In the genomic region with DNA sequence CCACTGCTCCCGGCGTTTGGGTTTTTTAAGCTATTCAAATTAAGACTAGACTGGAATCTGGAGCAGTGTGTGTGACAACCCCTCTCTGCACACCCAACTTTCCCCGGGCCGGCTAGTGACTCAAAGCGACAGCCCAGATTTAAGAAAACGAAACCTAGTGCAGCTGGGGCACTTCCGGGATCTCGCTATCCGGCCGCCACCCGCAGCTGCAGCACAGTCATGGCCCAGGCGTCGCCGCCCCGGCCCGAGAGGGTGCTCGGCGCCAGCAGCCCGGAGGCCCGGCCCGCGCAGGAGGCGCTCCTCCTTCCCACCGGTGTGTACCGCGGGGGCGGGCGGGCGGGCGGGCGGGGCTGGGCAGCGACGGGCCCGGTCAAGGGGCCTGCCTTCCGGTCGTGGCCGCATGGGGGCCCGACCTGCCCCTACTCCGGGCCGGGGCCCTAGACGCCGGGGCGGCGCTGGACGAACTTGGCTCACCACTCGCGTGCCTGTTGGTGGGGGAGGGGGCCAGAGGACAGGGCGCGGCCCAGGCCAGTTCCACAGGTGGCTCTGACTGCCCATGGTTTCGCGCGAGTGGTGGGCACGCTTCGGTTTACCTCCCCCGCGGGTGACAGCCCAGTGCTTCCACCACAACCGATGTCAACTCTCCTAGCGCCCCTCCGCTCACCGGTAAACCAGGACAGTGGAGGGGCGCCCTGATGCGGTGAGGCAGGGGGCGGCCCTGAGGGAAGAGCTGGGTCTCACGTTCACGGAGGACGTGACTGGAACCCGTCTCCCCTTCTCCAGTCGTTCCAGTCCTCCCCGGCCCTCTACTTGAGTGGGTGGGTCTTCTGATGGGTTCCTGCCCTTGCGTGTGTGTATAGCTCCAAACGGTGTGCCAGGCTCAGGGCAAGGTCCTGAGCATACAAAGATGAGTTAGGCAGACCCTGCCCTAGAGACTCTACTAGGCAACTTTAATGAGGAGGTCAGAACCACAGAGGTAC, we compare ENCODE assay signal across 8 cellular contexts. TPM values are rescaled to one million over a fixed set of nuclear protein-coding genes. Genes with fewer than 3 reads are reported as not detected.
A peak's percentile ranks its signal among the peaks of the same experiment; 100 is the strongest.
DNase-seq lines count a peak whose midpoint lies in the region; ATAC-seq and TF ChIP-seq lines count a peak whose summit lies in the region.

Gene PHF11, plus strand, starts transcription at position 171 of the 980 bp plus-strand sequence. Its CDS starts 49 bp downstream, at position 220.

- no peaks in the 10 kb centered on the region for H3K27me3 Mint-ChIP-seq in T-helper 17 cell

- peaks cover 3% of the 10 kb centered on the region for H3K36me3 ChIP-seq in left ventricle myocardium inferior
- H3K36me3 ChIP-seq in urinary bladder (ENCODE audit: insufficient read depth), result no peaks in the 10 kb centered on the region

- H3K4me1 ChIP-seq in left ventricle myocardium inferior (peaks cover 19% of the 10 kb centered on the region), urinary bladder (ENCODE audit: insufficient read depth) (no peaks in the 10 kb centered on the region)

- H3K27ac ChIP-seq in left ventricle myocardium inferior (replicated peaks), result peak within 1 kb of the TSS; percentile 98
- H3K27ac ChIP-seq in urinary bladder (ENCODE audit: low read depth), result peak within 1 kb of the TSS; percentile 98

- H3K9me3 ChIP-seq in T-helper 17 cell (ENCODE audit: control insufficient read depth, low read length, poor library complexity, severe bottlenecking), result no peaks in the 10 kb centered on the region
- H3K9me3 ChIP-seq in left ventricle myocardium inferior (replicated peaks), result no peaks in the 10 kb centered on the region

- peak within 1 kb of the TSS; percentile 95 for H3K4me3 Mint-ChIP-seq in T-helper 17 cell

- H3K4me3 ChIP-seq in left ventricle myocardium inferior, result peak within 1 kb of the TSS; percentile 86
- H3K4me3 ChIP-seq in urinary bladder (ENCODE audit: low read depth, low read length), result peak within 1 kb of the TSS; percentile 65

- intact Hi-C loops in left ventricle myocardium inferior (cut with micrococcal nuclease), result no loop called here

- H3K27me3 ChIP-seq in left ventricle myocardium inferior (ENCODE audit: low read depth), result no peaks in the 10 kb centered on the region

- peak; percentile 27 for DNase-seq in D341Med (ENCODE audit: low spot score)
- DNase-seq in HT1080 (ENCODE audit: low read depth), result peak; percentile 59
- peak; percentile 71 to 81 (median 77) for DNase-seq in T-helper 17 cell
- peak in 52 of 56 donors; percentile 11 to 81 (median 47) for DNase-seq in amygdala (lab: John Stamatoyannopoulos, UW)
- DNase-seq in left ventricle myocardium inferior, result peak; percentile 81
- DNase-seq in pulmonary artery endothelial cell (ENCODE audit: low read depth, low spot score), result peak; percentile 11

- peak within 1 kb of the TSS; percentile 93 for H3K27ac Mint-ChIP-seq in T-helper 17 cell

- H3K36me3 Mint-ChIP-seq in T-helper 17 cell (ENCODE audit: low read depth), result peaks cover 2% of the 10 kb centered on the region

- peaks cover 56% of the 10 kb centered on the region for H3K4me1 Mint-ChIP-seq in T-helper 17 cell

- TF ChIP-seq CTCF in left ventricle myocardium inferior (IDR thresholded peaks at IDR 0.05; ENCODE audit: borderline replicate concordance), result peak; percentile 46

- ATAC-seq in GM21367 (IDR thresholded peaks at IDR 0.05; ENCODE audit: unreplicated experiment) (peak; percentile 59), T-helper 17 cell (peak; percentile 86)

- WGBS in urinary bladder, result 5% methylated on average over 71 of the region's 71 CpGs

RNA-seq across cellular contexts. Expression of gene PHF11, which starts in this region (rescaled TPM):
- 3.3 and 4.8 TPM in 2 replicates for total RNA-seq in HT1080 (2014; rRNA removed; shearing (Covaris generic))
- polyA plus RNA-seq in HT1080 (2015; cell fraction: cytosol; rRNA removed), result 11.0 and 13.4 TPM in 2 replicates
- 26.3 and 35.4 TPM in 2 replicates for polyA plus RNA-seq in HT1080 (2015; cell fraction: nucleus; rRNA removed)
- total RNA-seq in T-helper 17 cell (100 to 1,000 TPM; 104 to 119 TPM), left ventricle myocardium inferior (15.1 TPM), pulmonary artery endothelial cell (8.8 and 11.2 TPM in 2 replicates), urinary bladder (38.1 TPM)
- 41.2 TPM for polyA plus RNA-seq in urinary bladder

Comparison
In these comparisons a context has a peak if more than half of its experiments do, and no peak if none do; other contexts are left out.
1. Peak in every context shown above with its lines: DNase-seq, ATAC-seq, H3K4me3 ChIP-seq and H3K27ac ChIP-seq.
2. DNase-seq: peak in every context shown above with its lines; median percentile 81 in left ventricle myocardium inferior; 77 in T-helper 17 cell; 59 in HT1080; 47 in amygdala; 27 in D341Med; 11 in pulmonary artery endothelial cell.